ENCODE assay signal across 9 cellular contexts in the genomic region with DNA sequence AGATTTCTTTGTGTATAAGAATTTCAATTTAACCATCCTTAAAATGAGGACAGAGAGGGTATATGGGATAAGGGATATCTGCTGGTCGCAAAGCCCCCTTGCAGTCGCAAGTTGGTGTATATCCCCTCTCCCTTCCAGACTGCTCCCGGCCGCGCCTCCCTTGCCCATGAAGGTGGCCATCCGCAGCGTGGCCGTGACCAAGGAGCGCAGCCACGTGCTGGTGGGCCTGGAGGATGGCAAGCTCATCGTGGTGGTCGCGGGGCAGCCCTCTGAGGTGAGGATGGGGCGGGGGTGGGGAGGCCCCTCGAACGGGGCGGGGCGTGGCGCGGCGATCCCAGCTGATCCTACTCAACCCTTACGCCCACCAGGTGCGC. TPM values are rescaled to one million over a fixed set of nuclear protein-coding genes. Genes with fewer than 3 reads are reported as not detected.
DNase-seq lines count a peak whose midpoint lies in the region; ATAC-seq and TF ChIP-seq lines count a peak whose summit lies in the region.
"Had no signal": no experiment of that assay in that cellular context is flagged by ENCODE, and none has a peak within 500 bp of the region (broad histone marks: within the 10 kb centered on the region; RNA-seq: fewer than 3 reads in every experiment).

No MANE protein-coding gene starts in this region.

- H3K4me3 Mint-ChIP-seq in activated naive CD4-positive, alpha-beta T cell treated with anti-CD3 and anti-CD28 coated beads, Interleukin-2, amount 10 ng/mL, durations not matched to agents 7 days and 5 days: no peak overlapping the region
- H3K4me3 Mint-ChIP-seq in dendritic cell treated with granulocyte-macrophage colony-stimulating factor and Interleukin-4, amounts not matched to agents 40 ng/mL and 50 ng/mL, for 4 days: peak overlapping the region; percentile 13

- H3K27me3 Mint-ChIP-seq in activated naive CD4-positive, alpha-beta T cell treated with anti-CD3 and anti-CD28 coated beads, Interleukin-2, amount 10 ng/mL, durations not matched to agents 7 days and 5 days: no peaks in the 10 kb centered on the region
- no peaks in the 10 kb centered on the region for H3K27me3 Mint-ChIP-seq in dendritic cell treated with granulocyte-macrophage colony-stimulating factor and Interleukin-4, amounts not matched to agents 40 ng/mL and 50 ng/mL, for 4 days

- H3K9me3 Mint-ChIP-seq in activated naive CD4-positive, alpha-beta T cell treated with anti-CD3 and anti-CD28 coated beads, Interleukin-2, amount 10 ng/mL, durations not matched to agents 7 days and 5 days: no peaks in the 10 kb centered on the region
- no peaks in the 10 kb centered on the region for H3K9me3 Mint-ChIP-seq in activated naive CD4-positive, alpha-beta T cell treated with anti-CD3 and anti-CD28 coated beads, Interleukin-2, amount 50 U/mL, for 72 hours
- no peaks in the 10 kb centered on the region for H3K9me3 Mint-ChIP-seq in dendritic cell treated with granulocyte-macrophage colony-stimulating factor and Interleukin-4, amounts not matched to agents 40 ng/mL and 50 ng/mL, for 4 days

- WGBS in upper lobe of left lung, 2 donors: 56 to 91% methylated on average over 4 to 14 of the region's 23 CpGs

- H3K27ac ChIP-seq in upper lobe of left lung: peak overlapping the region; percentile 86 to 91 (median 88)
- H3K27ac ChIP-seq: C4-2B had no signal

- DNase-seq in activated naive CD4-positive, alpha-beta T cell treated with anti-CD3 and anti-CD28 coated beads, Interleukin-2, amount 10 ng/mL, durations not matched to agents 7 days and 5 days: no peak
- no peak for DNase-seq in activated naive CD4-positive, alpha-beta T cell treated with anti-CD3 and anti-CD28 coated beads, Interleukin-2, amount 50 U/mL, for 72 hours (ENCODE audit: low spot score in 2 of 2)
- DNase-seq in upper lobe of left lung (no peak), amygdala (lab: John Stamatoyannopoulos, UW) (no peak), glomerular visceral epithelial cell (ENCODE audit: extremely low spot score) (no peak)

- intact Hi-C loops in dendritic cell treated with granulocyte-macrophage colony-stimulating factor and Interleukin-4, amounts not matched to agents 40 ng/mL and 50 ng/mL, for 4 days (cut with micrococcal nuclease): loop anchor here (1.0 kb wide), 1 partner anchor 30 kb away; a partner anchor contains a TSS

- peak overlapping the region; percentile 42 for H3K27ac Mint-ChIP-seq in activated naive CD4-positive, alpha-beta T cell treated with anti-CD3 and anti-CD28 coated beads, Interleukin-2, amount 10 ng/mL, durations not matched to agents 7 days and 5 days
- no peak overlapping the region for H3K27ac Mint-ChIP-seq in activated naive CD4-positive, alpha-beta T cell treated with anti-CD3 and anti-CD28 coated beads, Interleukin-2, amount 50 U/mL, for 72 hours
- no peak overlapping the region for H3K27ac Mint-ChIP-seq in dendritic cell treated with granulocyte-macrophage colony-stimulating factor and Interleukin-4, amounts not matched to agents 40 ng/mL and 50 ng/mL, for 4 days

- peaks cover 18% of the 10 kb centered on the region for H3K4me1 Mint-ChIP-seq in activated naive CD4-positive, alpha-beta T cell treated with anti-CD3 and anti-CD28 coated beads, Interleukin-2, amount 10 ng/mL, durations not matched to agents 7 days and 5 days
- peaks cover 8% of the 10 kb centered on the region for H3K4me1 Mint-ChIP-seq in dendritic cell treated with granulocyte-macrophage colony-stimulating factor and Interleukin-4, amounts not matched to agents 40 ng/mL and 50 ng/mL, for 4 days (ENCODE audit: low read depth)

- TF ChIP-seq CTCF in upper lobe of left lung (IDR thresholded peaks at IDR 0.05): no peak

- H3K36me3 ChIP-seq in upper lobe of left lung: peaks cover 3 to 62% (median 37%) of the 10 kb centered on the region in 4 donors

- CTCF ChIA-PET in activated naive CD4-positive, alpha-beta T cell treated with anti-CD3 and anti-CD28 coated beads, Interleukin-2, amount 10 ng/mL, durations not matched to agents 7 days and 5 days (lab: Charles Lee): no interaction called here

- H3K27me3 ChIP-seq in mononuclear cell (ENCODE audit: insufficient read depth, low read length) (no peaks in the 10 kb centered on the region), upper lobe of left lung (no peaks in the 10 kb centered on the region)

- no peak for TF ChIP-seq EP300 in upper lobe of left lung (IDR thresholded peaks at IDR 0.05)

- no peak for ATAC-seq in activated naive CD4-positive, alpha-beta T cell treated with anti-CD3 and anti-CD28 coated beads, Interleukin-2, amount 50 U/mL, for 72 hours
- ATAC-seq in upper lobe of left lung (ENCODE audit: low FRiP score in 2 of 2) (no peak), GM19455 (IDR thresholded peaks at IDR 0.05; ENCODE audit: unreplicated experiment) (no peak)

- peaks cover 16% of the 10 kb centered on the region for H3K4me1 ChIP-seq in mononuclear cell (ENCODE audit: insufficient read depth, low read length)
- H3K4me1 ChIP-seq in upper lobe of left lung: peaks cover 11 to 20% (median 14%) of the 10 kb centered on the region in 4 donors

- peaks cover 43% of the 10 kb centered on the region for H3K36me3 Mint-ChIP-seq in activated naive CD4-positive, alpha-beta T cell treated with anti-CD3 and anti-CD28 coated beads, Interleukin-2, amount 10 ng/mL, durations not matched to agents 7 days and 5 days
- peaks cover 0 to 7% of the 10 kb centered on the region in 2 donors for H3K36me3 Mint-ChIP-seq in activated naive CD4-positive, alpha-beta T cell treated with anti-CD3 and anti-CD28 coated beads, Interleukin-2, amount 50 U/mL, for 72 hours
- H3K36me3 Mint-ChIP-seq in dendritic cell treated with granulocyte-macrophage colony-stimulating factor and Interleukin-4, amounts not matched to agents 40 ng/mL and 50 ng/mL, for 4 days (ENCODE audit: low read depth): peaks cover 60% of the 10 kb centered on the region

- TF ChIP-seq POLR2A in upper lobe of left lung (IDR thresholded peaks at IDR 0.05): no peak

- H3K9me3 ChIP-seq in mononuclear cell (ENCODE audit: low read depth, low read length) (no peaks in the 10 kb centered on the region), upper lobe of left lung (no peaks in the 10 kb centered on the region)

- peak overlapping the region; percentile 31 for H3K4me3 ChIP-seq in mononuclear cell (ENCODE audit: low read length)
- peak overlapping the region in 3 of 4 donors; percentile 53 to 71 (median 55) for H3K4me3 ChIP-seq in upper lobe of left lung

RNA-seq across cellular contexts. Expression of a gene that starts 29.4 kb away (rescaled TPM):
- 100 to 1,000 TPM in 1 of 2 donors, 10 to 100 TPM in 1; 75.7 to 122 TPM for total RNA-seq in activated naive CD4-positive, alpha-beta T cell treated with anti-CD3 and anti-CD28 coated beads, Interleukin-2, amount 50 U/mL, for 72 hours
- total RNA-seq in mononuclear cell: 62.7 TPM
- 100 to 1,000 TPM in 5 of 6 donors, 10 to 100 TPM in 1; 94.7 to 436 (median 163) TPM for total RNA-seq in upper lobe of left lung

RNA-seq across cellular contexts. Expression of a gene that starts 32.3 kb away (rescaled TPM):
- total RNA-seq in activated naive CD4-positive, alpha-beta T cell treated with anti-CD3 and anti-CD28 coated beads, Interleukin-2, amount 50 U/mL, for 72 hours: 10 to 100 TPM; 49.3 to 55.2 TPM
- 45.2 TPM for total RNA-seq in mononuclear cell
- total RNA-seq in upper lobe of left lung: 10 to 100 TPM; 42.3 to 93.2 (median 69.8) TPM
